In the genomic region with DNA sequence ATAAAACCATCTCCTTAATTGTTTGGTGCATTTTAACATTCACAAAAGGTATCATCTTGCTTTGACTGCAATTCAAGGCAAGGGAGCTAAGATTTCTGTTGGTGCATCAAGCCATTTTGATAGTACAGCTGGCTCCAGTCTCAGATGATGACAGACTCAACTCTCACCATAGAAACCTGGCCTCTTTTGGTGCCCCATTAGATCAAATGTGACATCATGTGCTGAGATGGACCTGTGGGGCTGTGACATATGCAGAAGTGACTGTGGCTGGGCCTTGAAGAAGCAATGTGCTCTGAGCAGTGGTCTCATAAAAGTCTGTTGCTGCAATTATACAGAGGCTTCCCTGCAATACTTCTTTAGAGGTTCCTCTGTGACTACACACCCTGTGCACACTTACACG, we compare ENCODE assay signal across 23 cellular contexts.
"Had no signal": no experiment of that assay in that cellular context is flagged by ENCODE, and none has a peak within 500 bp of the region (broad histone marks: within the 10 kb centered on the region; RNA-seq: fewer than 3 reads in every experiment).

No MANE protein-coding gene starts in this region.

- H3K27me3 Mint-ChIP-seq: activated CD8-positive, alpha-beta T cell treated with anti-CD3 and anti-CD28 coated beads for 36 hours; central memory CD8-positive, alpha-beta T cell; natural killer cell treated with Interleukin-12 subunit alpha and Interleukin-12 subunit beta and Interleukin-15 and Interleukin-18, amount 100 ng/mL, for 72 hours; progenitor cell of endocrine pancreas; stimulated activated naive CD8-positive, alpha-beta T cell treated with anti-CD3 and anti-CD28 coated beads, Interleukin-15, Interleukin-2, amounts not matched to agents 100 ng/mL and 50 ng/mL, for 24 hours had no signal

- H3K4me3 Mint-ChIP-seq: activated CD8-positive, alpha-beta T cell treated with anti-CD3 and anti-CD28 coated beads for 36 hours; activated T-cell treated with anti-CD3 and anti-CD28 coated beads, Interleukin-2, amount 50 U/mL, for 72 hours; central memory CD8-positive, alpha-beta T cell; immature natural killer cell; natural killer cell treated with Interleukin-12 subunit alpha and Interleukin-12 subunit beta and Interleukin-15 and Interleukin-18, amount 100 ng/mL, for 72 hours; stimulated activated naive CD8-positive, alpha-beta T cell treated with anti-CD3 and anti-CD28 coated beads, Interleukin-15, Interleukin-2, amounts not matched to agents 100 ng/mL and 50 ng/mL, for 24 hours; WTC11 had no signal

- H3K27ac Mint-ChIP-seq: activated CD8-positive, alpha-beta T cell treated with anti-CD3 and anti-CD28 coated beads for 36 hours; activated T-cell treated with anti-CD3 and anti-CD28 coated beads, Interleukin-2, amount 50 U/mL, for 72 hours; immature natural killer cell; natural killer cell treated with Interleukin-12 subunit alpha and Interleukin-12 subunit beta and Interleukin-15 and Interleukin-18, amount 100 ng/mL, for 72 hours; stimulated activated naive CD8-positive, alpha-beta T cell treated with anti-CD3 and anti-CD28 coated beads, Interleukin-15, Interleukin-2, amounts not matched to agents 100 ng/mL and 50 ng/mL, for 24 hours; WTC11 had no signal

- H3K4me1 Mint-ChIP-seq: central memory CD8-positive, alpha-beta T cell had no signal

- H3K36me3 Mint-ChIP-seq: activated naive CD4-positive, alpha-beta T cell treated with anti-CD3 and anti-CD28 coated beads, Interleukin-2, amount 50 U/mL, for 72 hours; natural killer cell treated with Interleukin-12 subunit alpha and Interleukin-12 subunit beta and Interleukin-15 and Interleukin-18, amount 100 ng/mL, for 72 hours; WTC11 had no signal

- H3K4me3 ChIP-seq: body of pancreas, esophagus squamous epithelium, right lobe of liver, smooth muscle cell, suprapubic skin had no signal

- H3K9me3 Mint-ChIP-seq: activated CD8-positive, alpha-beta T cell treated with anti-CD3 and anti-CD28 coated beads for 36 hours; activated naive CD4-positive, alpha-beta T cell treated with anti-CD3 and anti-CD28 coated beads, Interleukin-2, amount 50 U/mL, for 72 hours; activated T-cell treated with anti-CD3 and anti-CD28 coated beads, Interleukin-2, amount 50 U/mL, for 72 hours; central memory CD8-positive, alpha-beta T cell; immature natural killer cell; natural killer cell treated with Interleukin-12 subunit alpha and Interleukin-12 subunit beta and Interleukin-15 and Interleukin-18, amount 100 ng/mL, for 72 hours; stimulated activated naive CD8-positive, alpha-beta T cell treated with anti-CD3 and anti-CD28 coated beads, Interleukin-15, Interleukin-2, amounts not matched to agents 100 ng/mL and 50 ng/mL, for 24 hours; WTC11 had no signal

- H3K4me2 ChIP-seq: smooth muscle cell had no signal

- H3K4me1 ChIP-seq: esophagus squamous epithelium, right lobe of liver, suprapubic skin had no signal

- H3K27me3 ChIP-seq: body of pancreas, esophagus squamous epithelium, foreskin keratinocyte, right lobe of liver, suprapubic skin had no signal

- H3K36me3 ChIP-seq: esophagus squamous epithelium, right lobe of liver, suprapubic skin had no signal

- ATAC-seq: activated CD8-positive, alpha-beta T cell treated with anti-CD3 and anti-CD28 coated beads for 36 hours; activated T-cell treated with anti-CD3 and anti-CD28 coated beads, Interleukin-2, amount 50 U/mL, for 72 hours; body of pancreas; foreskin keratinocyte; natural killer cell treated with Interleukin-12 subunit alpha and Interleukin-12 subunit beta and Interleukin-15 and Interleukin-18, amount 100 ng/mL, for 72 hours; WTC11 had no signal

- H3K9me3 ChIP-seq: body of pancreas, esophagus squamous epithelium, right lobe of liver, suprapubic skin had no signal

- H3K27ac ChIP-seq: body of pancreas, esophagus squamous epithelium, foreskin keratinocyte, right lobe of liver, suprapubic skin had no signal

- DNase-seq: activated CD4-positive, alpha-beta T cell treated with anti-CD3 and anti-CD28 coated beads for 48 hours; activated CD8-positive, alpha-beta memory T cell treated with anti-CD3 and anti-CD28 coated beads, Interleukin-2, amount 50 U/mL, for 4 hours; activated CD8-positive, alpha-beta T cell treated with anti-CD3 and anti-CD28 coated beads for 36 hours; activated gamma-delta T cell; activated T-cell treated with anti-CD3 and anti-CD28 coated beads, Interleukin-2, amount 50 U/mL, for 72 hours; body of pancreas; effector CD8-positive, alpha-beta T cell; esophagus squamous epithelium; foreskin keratinocyte; glutamatergic neuron; immature natural killer cell; mammary epithelial cell; occipital lobe; right lobe of liver; T-helper 2 cell had no signal
